8 cellular contexts compared by ENCODE assay signal in the genomic region with DNA sequence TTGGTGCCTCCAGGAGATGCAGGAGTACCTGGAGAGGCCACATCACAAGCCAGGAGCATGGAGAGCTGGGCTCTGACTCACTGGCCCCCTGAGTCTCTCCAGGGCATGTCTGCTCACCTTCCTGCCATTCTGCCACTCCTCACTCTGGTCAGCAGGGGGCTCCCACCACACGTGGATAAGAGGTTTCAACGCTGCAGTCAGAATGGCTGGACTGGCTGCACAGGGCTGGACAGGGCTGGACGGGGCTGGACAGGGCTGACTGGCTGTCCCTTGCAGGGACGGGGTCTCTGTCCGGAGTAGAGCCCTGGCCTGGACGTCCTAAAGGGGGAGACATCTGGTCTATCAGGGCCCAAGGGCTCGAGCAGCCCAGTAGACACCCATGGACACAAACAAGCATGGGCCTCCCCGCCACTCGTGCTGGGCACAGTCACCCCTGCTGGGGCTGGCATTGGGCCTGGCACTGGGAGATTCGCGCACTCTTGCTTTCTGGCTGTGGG.
A peak's percentile ranks its signal among the peaks of the same experiment; 100 is the strongest.
DNase-seq lines count a peak whose midpoint lies in the region; ATAC-seq and TF ChIP-seq lines count a peak whose summit lies in the region.

No MANE protein-coding gene starts in this region.

- TF ChIP-seq CTCF in GM12873 (IDR thresholded peaks at IDR 0.05; ENCODE audit: insufficient read depth, low read depth, low read length, missing control alignments): peak; percentile 96

- peaks cover 22% of the 10 kb centered on the region for H3K36me3 Mint-ChIP-seq in central memory CD8-positive, alpha-beta T cell (ENCODE audit: insufficient read depth)

- H3K9me3 Mint-ChIP-seq in central memory CD8-positive, alpha-beta T cell: no peaks in the 10 kb centered on the region

- H3K4me3 Mint-ChIP-seq in central memory CD8-positive, alpha-beta T cell: no peak overlapping the region

- no peaks in the 10 kb centered on the region for H3K27me3 Mint-ChIP-seq in central memory CD8-positive, alpha-beta T cell

- H3K4me1 Mint-ChIP-seq in central memory CD8-positive, alpha-beta T cell: peaks cover 41% of the 10 kb centered on the region

- peak; percentile 83 for DNase-seq in 8988T
- peak; percentile 75 for DNase-seq in NCI-H2171 treated with DMSO at 0.1 percent for 48 hours (lab: John Stamatoyannopoulos, UW)
- DNase-seq in activated CD4-positive, CD25-positive, alpha-beta regulatory T cell treated with anti-CD3 and anti-CD28 coated beads, Interleukin-2, amount 50 U/mL, for 16 hours (ENCODE audit: low read depth, low spot score): peak; percentile 43
- peak; percentile 37 to 48 for DNase-seq in central memory CD8-positive, alpha-beta T cell (ENCODE audit: low spot score in 2 of 2)
- peak; percentile 86 for DNase-seq in kidney glomerular epithelial cell (lab: John Stamatoyannopoulos, UW)
- peak; percentile 75 to 77 for DNase-seq in stimulated activated CD4-positive, alpha-beta T cell treated with anti-CD3 and anti-CD28 coated beads, Interleukin-2, amount 100 ng/mL, for 24 hours

- peak; percentile 44 for ATAC-seq in central memory CD8-positive, alpha-beta T cell (replicated peaks; ENCODE audit: extremely low read depth, poor library complexity, severe bottlenecking)
- ATAC-seq in HG03469 (IDR thresholded peaks at IDR 0.05; ENCODE audit: unreplicated experiment): no peak

- H3K27ac Mint-ChIP-seq in central memory CD8-positive, alpha-beta T cell (ENCODE audit: low read depth): no peak overlapping the region
